Comparison of ENCODE assay signal across 8 cellular contexts in the genomic region with DNA sequence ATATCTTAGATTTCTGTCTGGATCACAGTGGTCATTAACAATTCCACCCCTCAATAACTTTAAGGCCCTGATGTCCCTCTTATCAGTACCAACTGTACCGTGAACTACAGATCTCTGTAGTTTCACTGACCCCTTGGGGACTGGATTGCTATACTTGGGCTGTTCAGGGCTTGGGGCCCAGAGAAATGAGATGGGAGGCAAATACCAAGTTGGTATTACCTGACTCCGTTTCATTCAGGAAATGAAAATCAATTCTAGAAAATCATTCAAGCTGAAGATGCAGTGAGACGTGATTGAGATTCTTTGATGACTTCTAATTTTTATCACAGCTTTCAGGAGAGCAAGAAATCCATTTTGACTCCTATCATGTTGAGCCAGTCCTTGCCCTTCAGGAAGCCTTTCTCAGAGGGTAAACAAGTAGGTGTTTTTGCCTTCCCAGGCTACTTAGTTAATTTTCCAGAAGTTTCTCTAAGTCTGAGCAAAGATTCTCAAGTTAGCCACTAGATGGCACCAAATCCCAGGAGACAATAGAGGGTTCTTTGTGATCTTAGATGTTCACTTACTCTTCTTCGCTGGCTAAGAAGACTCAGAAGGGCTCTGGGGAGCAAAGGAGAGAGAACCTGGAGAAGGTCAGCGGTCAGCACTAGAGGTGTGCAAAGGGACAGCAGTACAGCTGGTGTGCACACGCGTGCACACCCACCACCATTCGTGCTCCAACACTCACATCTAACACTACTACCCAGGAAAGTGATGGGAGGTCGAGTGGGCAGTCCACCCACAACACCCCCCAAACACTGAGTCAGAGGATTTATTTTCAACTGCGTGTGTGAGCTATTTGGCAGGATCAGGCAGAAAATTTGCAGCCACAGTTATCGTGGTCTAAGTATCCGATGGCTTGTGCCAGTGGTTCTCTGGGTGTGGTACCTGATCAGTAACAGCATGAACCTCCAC. TPM values are rescaled to one million over a fixed set of nuclear protein-coding genes. Genes with fewer than 3 reads are reported as not detected.
A peak's percentile ranks its signal among the peaks of the same experiment; 100 is the strongest.
DNase-seq lines count a peak whose midpoint lies in the region; ATAC-seq and TF ChIP-seq lines count a peak whose summit lies in the region.

No MANE protein-coding gene starts in this region.

- H4K8ac ChIP-seq in mesenchymal stem cell (ENCODE audit: low read length) = peak overlapping the region; percentile 49

- WGBS in mesenchymal stem cell = 55% methylated on average over 5 of the region's 12 CpGs

- H3K23ac ChIP-seq in mesenchymal stem cell (ENCODE audit: low read length in 2 of 2) = no peak overlapping the region

- peak overlapping the region; percentile 68 for H3K27ac Mint-ChIP-seq in HFFc6
- peak overlapping the region; percentile 58 for H3K27ac Mint-ChIP-seq in T-helper 1 cell treated with Interleukin-12 subunit alpha and Interleukin-12 subunit beta and Interleukin-4 antibody, amounts not matched to agents 30 μg/mL and 1 μg/mL, for 36 hours

- H3K36me3 Mint-ChIP-seq in HFFc6 (ENCODE audit: low read depth) = peaks cover 3% of the 10 kb centered on the region; the same call in 1 of the 2 replicates
- H3K36me3 Mint-ChIP-seq in T-helper 1 cell treated with Interleukin-12 subunit alpha and Interleukin-12 subunit beta and Interleukin-4 antibody, amounts not matched to agents 30 μg/mL and 1 μg/mL, for 36 hours (ENCODE audit: low read depth) = peaks cover 18% of the 10 kb centered on the region

- H3K4me1 ChIP-seq in ACC112 (ENCODE audit: control insufficient read depth, insufficient read depth, low read length, unreplicated experiment) (peaks cover 8% of the 10 kb centered on the region), mesenchymal stem cell (ENCODE audit: control insufficient read depth, insufficient read depth, low read depth, low read length) (peaks cover 2% of the 10 kb centered on the region), upper lobe of right lung (peaks cover 4% of the 10 kb centered on the region)

- H3K27me3 Mint-ChIP-seq in HFFc6 (ENCODE audit: insufficient read depth) = no peaks in the 10 kb centered on the region; the same call in 1 of the 2 replicates
- no peaks in the 10 kb centered on the region for H3K27me3 Mint-ChIP-seq in T-helper 1 cell treated with Interleukin-12 subunit alpha and Interleukin-12 subunit beta and Interleukin-4 antibody, amounts not matched to agents 30 μg/mL and 1 μg/mL, for 36 hours (ENCODE audit: low read depth)

- peaks cover 19% of the 10 kb centered on the region for H3K79me2 ChIP-seq in ACC112 (ENCODE audit: control insufficient read depth, insufficient read depth, low read length, unreplicated experiment)

- no peak overlapping the region for H2BK5ac ChIP-seq in mesenchymal stem cell (ENCODE audit: low read depth, low read length, poor library complexity, severe bottlenecking)

- H3K9me3 ChIP-seq in mesenchymal stem cell (ENCODE audit: control insufficient read depth, low read length) (no peaks in the 10 kb centered on the region), upper lobe of right lung (no peaks in the 10 kb centered on the region)

- H2BK12ac ChIP-seq in mesenchymal stem cell (ENCODE audit: low read length in 2 of 2) = no peak overlapping the region

- no peak overlapping the region for H2BK15ac ChIP-seq in mesenchymal stem cell (ENCODE audit: low read depth, poor library complexity, severe bottlenecking)

- peak overlapping the region in 1 of 2 experiments; percentile 28 for H3K4ac ChIP-seq in mesenchymal stem cell (ENCODE audit: low read depth in 1 of 2, low read length in 2 of 2)

- peak overlapping the region; percentile 73; the same call in 1 of the 2 replicates for H3K4me3 Mint-ChIP-seq in HFFc6
- no peak overlapping the region for H3K4me3 Mint-ChIP-seq in T-helper 1 cell treated with Interleukin-12 subunit alpha and Interleukin-12 subunit beta and Interleukin-4 antibody, amounts not matched to agents 30 μg/mL and 1 μg/mL, for 36 hours

- H4K91ac ChIP-seq in mesenchymal stem cell (ENCODE audit: low read length) = no peak overlapping the region

- H2BK120ac ChIP-seq in mesenchymal stem cell (ENCODE audit: low read depth, low read length) = no peak overlapping the region

- no peak overlapping the region for H2AK5ac ChIP-seq in mesenchymal stem cell (ENCODE audit: low read length, severe bottlenecking)

- H3K4me2 ChIP-seq in mesenchymal stem cell (ENCODE audit: low read length, poor library complexity, severe bottlenecking) = no peak overlapping the region

- H3K79me1 ChIP-seq in mesenchymal stem cell (replicated peaks; ENCODE audit: low read length, poor library complexity, severe bottlenecking) = peaks cover 6% of the 10 kb centered on the region

- no peaks in the 10 kb centered on the region for H3K9me3 Mint-ChIP-seq in HFFc6
- no peaks in the 10 kb centered on the region for H3K9me3 Mint-ChIP-seq in T-helper 1 cell treated with Interleukin-12 subunit alpha and Interleukin-12 subunit beta and Interleukin-4 antibody, amounts not matched to agents 30 μg/mL and 1 μg/mL, for 36 hours

- H3K27ac ChIP-seq in ACC112 (ENCODE audit: low read depth, low read length) (no peak overlapping the region), mesenchymal stem cell (ENCODE audit: low read length, poor library complexity, severe bottlenecking) (peak overlapping the region; percentile 17), upper lobe of right lung (peak overlapping the region; percentile 63)

- peak overlapping the region; percentile 36; the same call in 1 of the 2 replicates for H3K4me3 ChIP-seq in ACC112 (ENCODE audit: low read depth, low read length)
- no peak overlapping the region for H3K4me3 ChIP-seq in NB4 (ENCODE audit: low read depth, low read length)
- no peak overlapping the region for H3K4me3 ChIP-seq in mesenchymal stem cell (ENCODE audit: insufficient read depth in 1 of 2, low read depth in 1 of 2, low read length in 2 of 2)
- no peak overlapping the region for H3K4me3 ChIP-seq in upper lobe of right lung

- peak; percentile 73 for ATAC-seq in upper lobe of right lung

- no peaks in the 10 kb centered on the region for H3K27me3 ChIP-seq in ACC112 (ENCODE audit: insufficient read depth, low read length)
- peaks cover 0 to 6% of the 10 kb centered on the region in 2 experiments for H3K27me3 ChIP-seq in mesenchymal stem cell (ENCODE audit: control insufficient read depth in 1 of 2, insufficient read depth in 1 of 2, low read length in 2 of 2)
- no peaks in the 10 kb centered on the region for H3K27me3 ChIP-seq in upper lobe of right lung

- peak overlapping the region; percentile 48 for H3K9ac ChIP-seq in mesenchymal stem cell (ENCODE audit: low read length)

- H2AFZ ChIP-seq in ACC112 (ENCODE audit: low read length, unreplicated experiment) (no peak overlapping the region), mesenchymal stem cell (ENCODE audit: low read depth, low read length) (no peak overlapping the region)

- H3K14ac ChIP-seq in mesenchymal stem cell (ENCODE audit: low read length in 2 of 2) = no peak overlapping the region

- peak; percentile 36 for DNase-seq in GM10266 (ENCODE audit: extremely low spot score)
- peak; percentile 59 for DNase-seq in HFFc6
- peak; percentile 77 for DNase-seq in NB4 (ENCODE audit: low read depth)
- peak; percentile 34 for DNase-seq in effector CD4-positive, alpha-beta T cell
- peak; percentile 85 for DNase-seq in mesenchymal stem cell
- DNase-seq in upper lobe of right lung = no peak

- peak; percentile 43 for TF ChIP-seq CTCF in GM10266 (IDR thresholded peaks at IDR 0.05; ENCODE audit: control insufficient read depth, insufficient read depth, low read depth, missing control alignments)
- TF ChIP-seq CTCF in HFFc6 (IDR thresholded peaks at IDR 0.05) = peak; percentile 84
- peak; percentile 38 for TF ChIP-seq CTCF in NB4 (IDR thresholded peaks at IDR 0.05; ENCODE audit: low read depth, low read length)
- peak; percentile 65 for TF ChIP-seq CTCF in upper lobe of right lung (IDR thresholded peaks at IDR 0.05)

- H3K18ac ChIP-seq in mesenchymal stem cell (ENCODE audit: low read depth in 1 of 2, low read length in 2 of 2) = peak overlapping the region in 1 of 2 experiments; percentile 62

- H3K36me3 ChIP-seq in ACC112 (ENCODE audit: insufficient read depth, low read length) (no peaks in the 10 kb centered on the region), mesenchymal stem cell (ENCODE audit: control insufficient read depth in 1 of 2, insufficient read depth in 2 of 2, low read depth in 1 of 2, low read length in 2 of 2) (peaks cover 12 to 22% of the 10 kb centered on the region in 2 experiments), upper lobe of right lung (peaks cover 4% of the 10 kb centered on the region)

- TF ChIP-seq POLR2A in NB4 (IDR thresholded peaks at IDR 0.05; ENCODE audit: extremely low read depth, insufficient read length) = no peak

- H3K4me1 Mint-ChIP-seq in HFFc6 (ENCODE audit: low read depth) = peaks cover 58% of the 10 kb centered on the region
- peaks cover 26% of the 10 kb centered on the region for H3K4me1 Mint-ChIP-seq in T-helper 1 cell treated with Interleukin-12 subunit alpha and Interleukin-12 subunit beta and Interleukin-4 antibody, amounts not matched to agents 30 μg/mL and 1 μg/mL, for 36 hours (ENCODE audit: low read depth)

- intact Hi-C loops in upper lobe of right lung (cut with DNase I) = no loop called here

RNA-seq across cellular contexts. Expression of a gene that starts 7.4 kb away (rescaled TPM):
- total RNA-seq in HFFc6 (2021; fragmentation: NEBNext Ultra II Directional; extraction: Animal tissue kit (Norgen Biotek cat#: 25700)) = 10 to 100 TPM; 60.5 to 74.5 (median 68.1) TPM
- polyA plus RNA-seq in mesenchymal stem cell (2013, experiment 1 of 2) = 58.6 TPM
- 60.5 TPM for polyA plus RNA-seq in mesenchymal stem cell (2013, experiment 2 of 2)
- total RNA-seq in upper lobe of right lung = 67.1 TPM

RNA-seq across cellular contexts. Expression of a gene that starts 7.7 kb away (rescaled TPM):
- 10 to 100 TPM; 40.3 to 65.8 (median 45.0) TPM for total RNA-seq in HFFc6 (2021; fragmentation: NEBNext Ultra II Directional; extraction: Animal tissue kit (Norgen Biotek cat#: 25700))
- 66.5 TPM for polyA plus RNA-seq in mesenchymal stem cell (2013, experiment 1 of 2)
- 71.3 TPM for polyA plus RNA-seq in mesenchymal stem cell (2013, experiment 2 of 2)
- total RNA-seq in upper lobe of right lung = 46.3 TPM

RNA-seq across cellular contexts. Expression of a gene that starts 24.6 kb away (rescaled TPM):
- total RNA-seq in HFFc6 (2021; fragmentation: NEBNext Ultra II Directional; extraction: Animal tissue kit (Norgen Biotek cat#: 25700)) = 100 to 1,000 TPM; 127 to 361 (median 160) TPM
- 2,923 TPM for polyA plus RNA-seq in mesenchymal stem cell (2013, experiment 1 of 2)
- polyA plus RNA-seq in mesenchymal stem cell (2013, experiment 2 of 2) = 2,774 TPM
- 133 TPM for total RNA-seq in upper lobe of right lung

RNA-seq across cellular contexts. Expression of a gene that starts 29.5 kb away (rescaled TPM):
- not detected for total RNA-seq in HFFc6 (2021; fragmentation: NEBNext Ultra II Directional; extraction: Animal tissue kit (Norgen Biotek cat#: 25700))
- 0.30 TPM for polyA plus RNA-seq in mesenchymal stem cell (2013, experiment 1 of 2)
- polyA plus RNA-seq in mesenchymal stem cell (2013, experiment 2 of 2) = 0.33 TPM
- 34.1 TPM for total RNA-seq in upper lobe of right lung
